22 cellular contexts compared by ENCODE assay signal in the genomic region with DNA sequence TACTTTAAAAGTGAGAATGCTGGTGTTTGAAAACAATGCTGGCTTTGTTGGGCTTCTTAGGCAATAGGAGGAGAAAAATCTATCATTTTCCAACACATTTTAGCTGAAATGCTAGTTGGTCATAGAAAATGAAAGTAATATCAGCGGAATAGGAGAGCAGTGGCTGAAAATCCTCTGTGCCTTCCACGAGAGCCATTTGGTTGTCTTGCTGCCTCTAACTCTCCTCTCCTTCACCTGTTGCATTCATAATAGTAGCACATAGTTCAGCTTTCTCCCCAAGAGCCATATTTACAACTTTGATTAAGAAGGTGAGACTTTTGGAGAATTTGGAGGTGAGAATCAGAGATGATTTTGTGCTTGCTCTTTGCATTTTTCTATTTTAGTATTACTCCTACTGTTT.
DNase-seq lines count a peak whose midpoint lies in the region; ATAC-seq and TF ChIP-seq lines count a peak whose summit lies in the region.
"Had no signal": no experiment of that assay in that cellular context is flagged by ENCODE, and none has a peak within 500 bp of the region (broad histone marks: within the 10 kb centered on the region; RNA-seq: fewer than 3 reads in every experiment).

No MANE protein-coding gene starts in this region.

- H3K9me3 ChIP-seq in SK-N-SH (no peaks in the 10 kb centered on the region), endocrine pancreas (ENCODE audit: control insufficient read depth, low read length) (no peaks in the 10 kb centered on the region)

- no peak for ATAC-seq in SK-N-SH treated with all-trans-retinoic acid at 6 μM for 48 hours
- ATAC-seq: K562, Panc1 had no signal

- H3K9me2 ChIP-seq in SK-N-SH: no peaks in the 10 kb centered on the region

- H3K27ac ChIP-seq in SK-N-SH (ENCODE audit: low read depth in 2 of 2, low read length in 1 of 2): no peak overlapping the region
- H3K27ac ChIP-seq: 22Rv1, GM23248, RWPE1 had no signal

- H3K27me3 ChIP-seq in SK-N-SH (ENCODE audit: insufficient read depth) (no peaks in the 10 kb centered on the region), endocrine pancreas (ENCODE audit: control insufficient read depth, insufficient read depth, low read length) (no peaks in the 10 kb centered on the region)

- TF ChIP-seq CTCF in SK-N-SH (IDR thresholded peaks at IDR 0.05): no peak

- H3K4me3 ChIP-seq in SK-N-SH (ENCODE audit: low read depth in 2 of 2, low read length in 1 of 2) (peak overlapping the region in 1 of 2 experiments; percentile 9; a peak in 1 of 4 replicates), endocrine pancreas (ENCODE audit: control insufficient read depth, insufficient read depth, low read length) (peak overlapping the region; percentile 29)
- H3K4me3 ChIP-seq: GM23248, K562 had no signal

- 0 out of 2 replicates have a peak overlapping the region, but pooled peaks have one; percentile 40 for H2AFZ ChIP-seq in SK-N-SH (ENCODE audit: low read depth)
- H2AFZ ChIP-seq: GM23248 had no signal

- POLR2A ChIA-PET in SK-N-SH (lab: Yijun Ruan, JAX): no interaction called here

- H3K79me2 ChIP-seq in SK-N-SH (ENCODE audit: insufficient read depth): no peaks in the 10 kb centered on the region

- 16% methylated on average over 2 of the region's 2 CpGs for WGBS in SK-N-SH (ENCODE audit: low lambda C conversion rate)

- DNase-seq in SK-N-SH: no peak
- DNase-seq in OCI-M1 (lab: John Stamatoyannopoulos, UW): peak; percentile 13
- DNase-seq in HCEC 1CT: no peak
- no peak for DNase-seq in cerebellum (ENCODE audit: low spot score)
- no peak for DNase-seq in activated CD4-positive, alpha-beta T cell treated with anti-CD3 and anti-CD28 coated beads, Interleukin-2, amount 50 U/mL, for 48 hours
- DNase-seq: ACHN; GM23248; H9; Kasumi-1; NCI-H2029; NCI-H446; NCI-H524 treated with DMSO at 0.1 percent for 48 hours; NCI-H774; NK-92 treated with Interleukin-12 subunit alpha and Interleukin-12 subunit beta, amount 100 ng/mL, for 24 hours; SHP77 treated with DMSO at 0.1 percent for 48 hours; SW 1271 had no signal

- CTCF ChIA-PET in SK-N-SH (lab: Yijun Ruan, JAX): no interaction called here

- no peaks in the 10 kb centered on the region for H4K20me1 ChIP-seq in SK-N-SH (ENCODE audit: insufficient read depth)

- H3K9ac ChIP-seq in SK-N-SH: no peak overlapping the region
- no peak overlapping the region for H3K9ac ChIP-seq in endocrine pancreas (ENCODE audit: control insufficient read depth, insufficient read depth, low read length)
- H3K9ac ChIP-seq: GM23248 had no signal

- no peaks in the 10 kb centered on the region for H3F3A ChIP-seq in SK-N-SH (replicated peaks; ENCODE audit: insufficient read depth)

- no peak for TF ChIP-seq RAD21 in SK-N-SH (IDR thresholded peaks at IDR 0.05; ENCODE audit: low read length)

- H3K36me3 ChIP-seq in SK-N-SH (replicated peaks in 1 of 2; ENCODE audit: control insufficient read depth in 1 of 2, insufficient read depth in 2 of 2, low read length in 1 of 2) (no peaks in the 10 kb centered on the region), endocrine pancreas (ENCODE audit: control insufficient read depth, insufficient read depth, low read length) (no peaks in the 10 kb centered on the region)

- peak overlapping the region; percentile 43 for H3K4me2 ChIP-seq in SK-N-SH

- TF ChIP-seq EP300 in SK-N-SH (IDR thresholded peaks at IDR 0.05; ENCODE audit: borderline replicate concordance in 1 of 2, low read depth in 1 of 2, low read length in 1 of 2): no peak

- no peaks in the 10 kb centered on the region for H3K4me1 ChIP-seq in SK-N-SH (ENCODE audit: control insufficient read depth in 1 of 2, insufficient read depth in 2 of 2, low read depth in 1 of 2, low read length in 1 of 2)
- no peaks in the 10 kb centered on the region for H3K4me1 ChIP-seq in endocrine pancreas (ENCODE audit: control insufficient read depth, insufficient read depth, low read length)

TF ChIP-seq in SK-N-SH, 30 proteins besides CTCF, POLR2A, EP300 and RAD21 (continues in another document):
- TF ChIP-seq TEAD4 (IDR thresholded peaks at IDR 0.05; ENCODE audit: borderline replicate concordance, insufficient read depth): no peak
- TF ChIP-seq FOXM1 (IDR thresholded peaks at IDR 0.05; ENCODE audit: low read depth): no peak
- no peak for TF ChIP-seq RFX5 (IDR thresholded peaks at IDR 0.05; ENCODE audit: low read length)
- TF ChIP-seq, protein P1, sequence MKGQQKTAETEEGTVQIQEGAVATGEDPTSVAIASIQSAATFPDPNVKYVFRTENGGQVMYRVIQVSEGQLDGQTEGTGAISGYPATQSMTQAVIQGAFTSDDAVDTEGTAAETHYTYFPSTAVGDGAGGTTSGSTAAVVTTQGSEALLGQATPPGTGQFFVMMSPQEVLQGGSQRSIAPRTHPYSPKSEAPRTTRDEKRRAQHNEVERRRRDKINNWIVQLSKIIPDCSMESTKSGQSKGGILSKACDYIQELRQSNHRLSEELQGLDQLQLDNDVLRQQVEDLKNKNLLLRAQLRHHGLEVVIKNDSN (IDR thresholded peaks at IDR 0.05; ENCODE audit: borderline replicate concordance, low read depth): no peak
- no peak for TF ChIP-seq SIN3A (IDR thresholded peaks at IDR 0.05; ENCODE audit: borderline replicate concordance, low read depth, low read length)
- no peak for TF ChIP-seq TAF1 (IDR thresholded peaks at IDR 0.05; ENCODE audit: borderline replicate concordance, low read depth, low read length)
- no peak for TF ChIP-seq FOSL2 (IDR thresholded peaks at IDR 0.05; ENCODE audit: borderline replicate concordance, low read depth)
- TF ChIP-seq RCOR1 (IDR thresholded peaks at IDR 0.05; ENCODE audit: low read length): no peak
- TF ChIP-seq, protein P2, sequence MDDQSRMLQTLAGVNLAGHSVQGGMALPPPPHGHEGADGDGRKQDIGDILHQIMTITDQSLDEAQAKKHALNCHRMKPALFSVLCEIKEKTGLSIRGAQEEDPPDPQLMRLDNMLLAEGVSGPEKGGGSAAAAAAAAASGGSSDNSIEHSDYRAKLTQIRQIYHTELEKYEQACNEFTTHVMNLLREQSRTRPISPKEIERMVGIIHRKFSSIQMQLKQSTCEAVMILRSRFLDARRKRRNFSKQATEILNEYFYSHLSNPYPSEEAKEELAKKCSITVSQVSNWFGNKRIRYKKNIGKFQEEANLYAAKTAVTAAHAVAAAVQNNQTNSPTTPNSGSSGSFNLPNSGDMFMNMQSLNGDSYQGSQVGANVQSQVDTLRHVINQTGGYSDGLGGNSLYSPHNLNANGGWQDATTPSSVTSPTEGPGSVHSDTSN (IDR thresholded peaks at IDR 0.05): no peak

TF ChIP-seq in SK-N-SH treated with all-trans-retinoic acid at 6 μM for 48 hours, 23 proteins besides CTCF, POLR2A, EP300 and RAD21:
- TF ChIP-seq PPARA (CRISPR knock-in tag; IDR thresholded peaks at IDR 0.05; ENCODE audit: borderline replicate concordance) (no peak), ISL1 (CRISPR knock-in tag; IDR thresholded peaks at IDR 0.05) (no peak), ZC3H10 (CRISPR knock-in tag; IDR thresholded peaks at IDR 0.05) (no peak), CSDC2 (CRISPR knock-in tag; IDR thresholded peaks at IDR 0.05) (no peak)
- TF ChIP-seq, protein P3, sequence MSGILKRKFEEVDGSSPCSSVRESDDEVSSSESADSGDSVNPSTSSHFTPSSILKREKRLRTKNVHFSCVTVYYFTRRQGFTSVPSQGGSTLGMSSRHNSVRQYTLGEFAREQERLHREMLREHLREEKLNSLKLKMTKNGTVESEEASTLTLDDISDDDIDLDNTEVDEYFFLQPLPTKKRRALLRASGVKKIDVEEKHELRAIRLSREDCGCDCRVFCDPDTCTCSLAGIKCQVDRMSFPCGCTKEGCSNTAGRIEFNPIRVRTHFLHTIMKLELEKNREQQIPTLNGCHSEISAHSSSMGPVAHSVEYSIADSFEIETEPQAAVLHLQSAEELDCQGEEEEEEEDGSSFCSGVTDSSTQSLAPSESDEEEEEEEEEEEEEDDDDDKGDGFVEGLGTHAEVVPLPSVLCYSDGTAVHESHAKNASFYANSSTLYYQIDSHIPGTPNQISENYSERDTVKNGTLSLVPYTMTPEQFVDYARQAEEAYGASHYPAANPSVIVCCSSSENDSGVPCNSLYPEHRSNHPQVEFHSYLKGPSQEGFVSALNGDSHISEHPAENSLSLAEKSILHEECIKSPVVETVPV (CRISPR knock-in tag; IDR thresholded peaks at IDR 0.05): no peak
- TF ChIP-seq, protein P4, sequence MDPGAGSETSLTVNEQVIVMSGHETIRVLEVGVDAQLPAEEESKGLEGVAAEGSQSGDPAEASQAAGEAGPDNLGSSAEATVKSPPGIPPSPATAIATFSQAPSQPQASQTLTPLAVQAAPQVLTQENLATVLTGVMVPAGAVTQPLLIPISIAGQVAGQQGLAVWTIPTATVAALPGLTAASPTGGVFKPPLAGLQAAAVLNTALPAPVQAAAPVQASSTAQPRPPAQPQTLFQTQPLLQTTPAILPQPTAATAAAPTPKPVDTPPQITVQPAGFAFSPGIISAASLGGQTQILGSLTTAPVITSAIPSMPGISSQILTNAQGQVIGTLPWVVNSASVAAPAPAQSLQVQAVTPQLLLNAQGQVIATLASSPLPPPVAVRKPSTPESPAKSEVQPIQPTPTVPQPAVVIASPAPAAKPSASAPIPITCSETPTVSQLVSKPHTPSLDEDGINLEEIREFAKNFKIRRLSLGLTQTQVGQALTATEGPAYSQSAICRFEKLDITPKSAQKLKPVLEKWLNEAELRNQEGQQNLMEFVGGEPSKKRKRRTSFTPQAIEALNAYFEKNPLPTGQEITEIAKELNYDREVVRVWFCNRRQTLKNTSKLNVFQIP (CRISPR knock-in tag; IDR thresholded peaks at IDR 0.05; ENCODE audit: borderline replicate concordance, low read depth): no peak
- TF ChIP-seq, protein P5, sequence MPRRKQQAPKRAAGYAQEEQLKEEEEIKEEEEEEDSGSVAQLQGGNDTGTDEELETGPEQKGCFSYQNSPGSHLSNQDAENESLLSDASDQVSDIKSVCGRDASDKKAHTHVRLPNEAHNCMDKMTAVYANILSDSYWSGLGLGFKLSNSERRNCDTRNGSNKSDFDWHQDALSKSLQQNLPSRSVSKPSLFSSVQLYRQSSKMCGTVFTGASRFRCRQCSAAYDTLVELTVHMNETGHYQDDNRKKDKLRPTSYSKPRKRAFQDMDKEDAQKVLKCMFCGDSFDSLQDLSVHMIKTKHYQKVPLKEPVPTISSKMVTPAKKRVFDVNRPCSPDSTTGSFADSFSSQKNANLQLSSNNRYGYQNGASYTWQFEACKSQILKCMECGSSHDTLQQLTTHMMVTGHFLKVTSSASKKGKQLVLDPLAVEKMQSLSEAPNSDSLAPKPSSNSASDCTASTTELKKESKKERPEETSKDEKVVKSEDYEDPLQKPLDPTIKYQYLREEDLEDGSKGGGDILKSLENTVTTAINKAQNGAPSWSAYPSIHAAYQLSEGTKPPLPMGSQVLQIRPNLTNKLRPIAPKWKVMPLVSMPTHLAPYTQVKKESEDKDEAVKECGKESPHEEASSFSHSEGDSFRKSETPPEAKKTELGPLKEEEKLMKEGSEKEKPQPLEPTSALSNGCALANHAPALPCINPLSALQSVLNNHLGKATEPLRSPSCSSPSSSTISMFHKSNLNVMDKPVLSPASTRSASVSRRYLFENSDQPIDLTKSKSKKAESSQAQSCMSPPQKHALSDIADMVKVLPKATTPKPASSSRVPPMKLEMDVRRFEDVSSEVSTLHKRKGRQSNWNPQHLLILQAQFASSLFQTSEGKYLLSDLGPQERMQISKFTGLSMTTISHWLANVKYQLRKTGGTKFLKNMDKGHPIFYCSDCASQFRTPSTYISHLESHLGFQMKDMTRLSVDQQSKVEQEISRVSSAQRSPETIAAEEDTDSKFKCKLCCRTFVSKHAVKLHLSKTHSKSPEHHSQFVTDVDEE (CRISPR knock-in tag; IDR thresholded peaks at IDR 0.05): no peak
